Comparison of ENCODE assay signal across 29 cellular contexts in the genomic region with DNA sequence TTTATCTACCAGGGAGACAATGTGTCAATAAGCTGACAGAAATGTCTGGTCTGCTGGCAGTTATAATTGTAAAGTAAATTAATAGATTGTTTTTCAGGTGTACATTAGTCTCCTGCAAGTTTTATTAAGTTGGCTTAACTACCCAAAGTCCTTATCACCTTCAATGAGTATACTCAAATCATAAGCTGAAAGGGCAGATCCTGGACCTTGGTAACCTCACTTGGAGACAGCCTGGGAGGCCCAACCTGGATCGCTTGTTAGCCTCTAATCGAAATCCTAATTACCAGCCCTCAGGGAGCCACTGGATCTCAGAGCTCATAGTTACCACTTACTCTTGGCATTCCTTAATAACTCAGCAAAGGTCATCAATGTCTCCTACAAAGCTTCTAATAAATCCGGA.
"Had no signal": no experiment of that assay in that cellular context is flagged by ENCODE, and none has a peak within 500 bp of the region (broad histone marks: within the 10 kb centered on the region; RNA-seq: fewer than 3 reads in every experiment).

No MANE protein-coding gene starts in this region.

- H3K4me1 ChIP-seq: esophagus squamous epithelium, left lung, tibial nerve, upper lobe of left lung had no signal

- H3K27ac ChIP-seq: coronary artery, esophagus squamous epithelium, heart right ventricle, left lung, psoas muscle, sigmoid colon, spleen, thoracic aorta, tibial nerve, upper lobe of left lung had no signal

- H3K4me3 Mint-ChIP-seq: naive thymus-derived CD4-positive, alpha-beta T cell; nephron; stimulated activated naive B cell treated with anti-CD40 and anti-IgM and Interleukin-4, amounts not matched to agents 10 μg/mL and 1 μg/mL and 100 μg/mL, for 72 hours; stimulated activated naive CD8-positive, alpha-beta T cell treated with anti-CD3 and anti-CD28 coated beads, Interleukin-15, Interleukin-2, amounts not matched to agents 100 ng/mL and 50 ng/mL, for 24 hours had no signal

- FAIRE-seq: endometrium, kidney, urothelium cell line had no signal

- H3K27me3 ChIP-seq: esophagus squamous epithelium, heart right ventricle, left lung, sigmoid colon, spleen, tibial nerve, upper lobe of left lung had no signal

- H3K9me3 ChIP-seq: esophagus squamous epithelium, psoas muscle, sigmoid colon, upper lobe of left lung had no signal

- H3K36me3 ChIP-seq: esophagus squamous epithelium, heart right ventricle, left lung, sigmoid colon, thoracic aorta, upper lobe of left lung had no signal

- H3K4me3 ChIP-seq: coronary artery, esophagus squamous epithelium, heart right ventricle, left lung, psoas muscle, sigmoid colon, spleen, thoracic aorta, tibial nerve, upper lobe of left lung had no signal

- DNase-seq: dermis blood vessel endothelial cell; effector memory CD4-positive, alpha-beta T cell; erythroblast; esophagus squamous epithelium; foreskin melanocyte; glutamatergic neuron; heart right ventricle; hypothalamus; kidney; left lung; mesenchymal stem cell; midbrain; naive thymus-derived CD4-positive, alpha-beta T cell; nucleus accumbens; posterior cingulate gyrus; psoas muscle; right cardiac atrium; sigmoid colon; spleen; stimulated activated CD4-positive, alpha-beta T cell treated with anti-CD3 and anti-CD28 coated beads, Interleukin-4, amount 100 ng/mL, for 4 hours; stimulated activated naive B cell treated with anti-CD40 and anti-IgM and Interleukin-4, amounts not matched to agents 10 μg/mL and 1 μg/mL and 100 μg/mL, for 72 hours; upper lobe of left lung had no signal

- H3K27me3 Mint-ChIP-seq: naive thymus-derived CD4-positive, alpha-beta T cell; stimulated activated naive B cell treated with anti-CD40 and anti-IgM and Interleukin-4, amounts not matched to agents 10 μg/mL and 1 μg/mL and 100 μg/mL, for 72 hours; stimulated activated naive CD8-positive, alpha-beta T cell treated with anti-CD3 and anti-CD28 coated beads, Interleukin-15, Interleukin-2, amounts not matched to agents 100 ng/mL and 50 ng/mL, for 24 hours had no signal

- H3K27ac Mint-ChIP-seq: naive thymus-derived CD4-positive, alpha-beta T cell; nephron; stimulated activated naive B cell treated with anti-CD40 and anti-IgM and Interleukin-4, amounts not matched to agents 10 μg/mL and 1 μg/mL and 100 μg/mL, for 72 hours; stimulated activated naive CD8-positive, alpha-beta T cell treated with anti-CD3 and anti-CD28 coated beads, Interleukin-15, Interleukin-2, amounts not matched to agents 100 ng/mL and 50 ng/mL, for 24 hours had no signal
